10 cellular contexts compared by ENCODE assay signal in the genomic region with DNA sequence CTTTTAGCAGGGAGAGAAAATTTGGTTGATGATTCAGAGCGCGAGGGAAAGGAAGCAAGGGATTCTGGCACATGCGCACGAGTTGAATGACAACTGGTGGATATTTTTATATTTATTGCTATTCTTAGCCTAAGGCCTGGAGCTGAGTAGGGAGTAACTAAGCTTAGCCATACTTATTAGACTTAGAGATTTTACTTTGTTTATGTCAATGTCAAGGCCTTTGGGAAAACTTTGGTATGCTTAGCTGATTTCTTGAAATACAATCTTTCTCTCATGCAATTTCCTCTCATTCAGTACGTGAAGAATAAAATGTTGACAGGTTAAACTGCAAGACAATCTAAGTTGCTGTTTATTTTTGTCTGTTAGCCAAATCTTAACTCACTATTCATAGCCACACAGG.
DNase-seq lines count a peak whose midpoint lies in the region; ATAC-seq and TF ChIP-seq lines count a peak whose summit lies in the region.
"Had no signal": no experiment of that assay in that cellular context is flagged by ENCODE, and none has a peak within 500 bp of the region (broad histone marks: within the 10 kb centered on the region; RNA-seq: fewer than 3 reads in every experiment).

No MANE protein-coding gene starts in this region.

- no peaks in the 10 kb centered on the region for H3K36me3 ChIP-seq in breast epithelium
- H3K36me3 ChIP-seq in stomach smooth muscle (ENCODE audit: control insufficient read depth in 2 of 2, insufficient read depth in 2 of 2, low read length in 2 of 2), result no peaks in the 10 kb centered on the region

- H3K27me3 ChIP-seq in breast epithelium (no peaks in the 10 kb centered on the region), stomach smooth muscle (ENCODE audit: control insufficient read depth in 1 of 2, insufficient read depth in 2 of 2, low read length in 2 of 2) (no peaks in the 10 kb centered on the region)

- H3K9me3 ChIP-seq in breast epithelium (no peaks in the 10 kb centered on the region), stomach smooth muscle (ENCODE audit: control insufficient read depth in 2 of 2, low read length in 2 of 2) (no peaks in the 10 kb centered on the region)

- H3K27me3 Mint-ChIP-seq in activated CD4-positive, alpha-beta T cell treated with anti-CD3 and anti-CD28 coated beads, Interleukin-2, amount 10 ng/mL, durations not matched to agents 24 days and 14 days, result no peaks in the 10 kb centered on the region

- no peak for ATAC-seq in HG02571 (IDR thresholded peaks at IDR 0.05; ENCODE audit: unreplicated experiment)

- intact Hi-C loops in breast epithelium (cut with DNase I; ENCODE audit: low total_unique reads), result no loop called here
- intact Hi-C loops in activated CD4-positive, alpha-beta T cell treated with anti-CD3 and anti-CD28 coated beads, Interleukin-2, amount 10 ng/mL, durations not matched to agents 24 days and 14 days (cut with micrococcal nuclease), result no loop called here

- peaks cover 29% of the 10 kb centered on the region for H3K4me1 Mint-ChIP-seq in activated CD4-positive, alpha-beta T cell treated with anti-CD3 and anti-CD28 coated beads, Interleukin-2, amount 10 ng/mL, durations not matched to agents 24 days and 14 days

- DNase-seq in H4 (ENCODE audit: low spot score) (peak; percentile 53), breast epithelium (ENCODE audit: low spot score in 2 of 2) (no peak), iris pigment epithelial cell (ENCODE audit: low read depth) (peak; percentile 84), activated gamma-delta T cell treated with Interleukin-2 at 50 U/mL for 16 hours (no peak)
- no peak for DNase-seq in stimulated activated naive CD4-positive, alpha-beta T cell treated with Interleukin-2 at 50 U/mL for 16 hours (lab: John Stamatoyannopoulos, UW)
- no peak for DNase-seq in activated CD4-positive, alpha-beta T cell treated with anti-CD3 and anti-CD28 coated beads, Interleukin-2, amount 10 ng/mL, durations not matched to agents 24 days and 14 days
- DNase-seq: activated gamma-delta T cell, H7 had no signal

- no peak overlapping the region for H3K4me3 Mint-ChIP-seq in activated CD4-positive, alpha-beta T cell treated with anti-CD3 and anti-CD28 coated beads, Interleukin-2, amount 10 ng/mL, durations not matched to agents 24 days and 14 days

- TF ChIP-seq POLR2A in breast epithelium (IDR thresholded peaks at IDR 0.05), result no peak

- H3K27ac ChIP-seq in breast epithelium, result peak overlapping the region; percentile 74 to 86
- peak overlapping the region; percentile 56 for H3K27ac ChIP-seq in stomach smooth muscle (ENCODE audit: low read length)

- H3K36me3 Mint-ChIP-seq in activated CD4-positive, alpha-beta T cell treated with anti-CD3 and anti-CD28 coated beads, Interleukin-2, amount 10 ng/mL, durations not matched to agents 24 days and 14 days (ENCODE audit: low read depth), result peaks cover 9% of the 10 kb centered on the region

- no peak overlapping the region for H3K27ac Mint-ChIP-seq in activated CD4-positive, alpha-beta T cell treated with anti-CD3 and anti-CD28 coated beads, Interleukin-2, amount 10 ng/mL, durations not matched to agents 24 days and 14 days

- H3K4me3 ChIP-seq in breast epithelium (no peak overlapping the region), stomach smooth muscle (ENCODE audit: low read length in 2 of 2) (peak overlapping the region in 1 of 2 donors; percentile 23)

- peak overlapping the region in 1 of 2 donors; percentile 19 for H3K9ac ChIP-seq in stomach smooth muscle (ENCODE audit: low read length in 2 of 2)

- H3K9me3 Mint-ChIP-seq in activated CD4-positive, alpha-beta T cell treated with anti-CD3 and anti-CD28 coated beads, Interleukin-2, amount 10 ng/mL, durations not matched to agents 24 days and 14 days, result peaks cover 15% of the 10 kb centered on the region

- TF ChIP-seq CTCF in breast epithelium (IDR thresholded peaks at IDR 0.05), result no peak

- H3K4me1 ChIP-seq in breast epithelium, result peaks cover 0 to 10% of the 10 kb centered on the region in 2 donors
- H3K4me1 ChIP-seq in stomach smooth muscle (ENCODE audit: control insufficient read depth, insufficient read depth, low read length), result peaks cover 29% of the 10 kb centered on the region

Comparison
In these comparisons a context has a peak if more than half of its experiments do, and no peak if none do; other contexts are left out.
1. DNase-seq: peak in H4 (single experiment) and iris pigment epithelial cell (single experiment); none in breast epithelium (0 of 2), activated gamma-delta T cell treated with Interleukin-2 at 50 U/mL for 16 hours (single experiment), stimulated activated naive CD4-positive, alpha-beta T cell treated with Interleukin-2 at 50 U/mL for 16 hours (single experiment) and activated CD4-positive, alpha-beta T cell treated with anti-CD3 and anti-CD28 coated beads, Interleukin-2, amount 10 ng/mL, durations not matched to agents 24 days and 14 days (single experiment).